9 cellular contexts compared by ENCODE assay signal in genomic region chr1:64861611-64862010, GRCh38.
DNase-seq lines count a peak whose midpoint lies in the region; ATAC-seq, FAIRE-seq and TF ChIP-seq lines count a peak whose summit lies in the region.
"Had no signal": no experiment of that assay in that cellular context is flagged by ENCODE, and none has a peak within 500 bp of the region (broad histone marks: within the 10 kb centered on the region; RNA-seq: fewer than 3 reads in every experiment).

No MANE protein-coding gene starts in this region.

- no peak for TF ChIP-seq POLR2A in A549 (IDR thresholded peaks at IDR 0.05; ENCODE audit: low read length)
- no peak for TF ChIP-seq POLR2A in H54 (IDR thresholded peaks at IDR 0.05; ENCODE audit: low read depth, low read length)
- TF ChIP-seq POLR2A in uterus (IDR thresholded peaks at IDR 0.05): no peak

- TF ChIP-seq CTCF in A549 (IDR thresholded peaks at IDR 0.05) (no peak; the same call in 2 of the 3 replicates), uterus (IDR thresholded peaks at IDR 0.05) (peak in 2 of 4 experiments; percentile 20)

- H3K27ac Mint-ChIP-seq in activated naive CD8-positive, alpha-beta T cell treated with anti-CD3 and anti-CD28 coated beads, Interleukin-2, amount 50 U/mL, for 24 hours: peak overlapping the region; percentile 28

- TF ChIP-seq RAD21 in A549 (conservative IDR thresholded peaks at IDR 0.05 in 1 of 2, IDR thresholded peaks at IDR 0.05 in 1 of 2): peak; percentile 21 to 55; a peak in 2 of 5 replicates

- peaks cover 29% of the 10 kb centered on the region for H3K4me1 Mint-ChIP-seq in activated naive CD8-positive, alpha-beta T cell treated with anti-CD3 and anti-CD28 coated beads, Interleukin-2, amount 50 U/mL, for 24 hours

- H3K9me3 ChIP-seq in A549: no peaks in the 10 kb centered on the region
- H3K9me3 ChIP-seq in uterus: no peaks in the 10 kb centered on the region

- no peaks in the 10 kb centered on the region for H3K36me3 ChIP-seq in uterus

- no peaks in the 10 kb centered on the region for H3K27me3 ChIP-seq in uterus

- no peak overlapping the region for H3K4me2 ChIP-seq in A549

- H3K27ac ChIP-seq in A549: no peak overlapping the region
- no peak overlapping the region for H3K27ac ChIP-seq in uterus

- ATAC-seq in A549 (peak; percentile 71 to 76; a peak in 4 of 6 replicates), HG02885 (IDR thresholded peaks at IDR 0.05; ENCODE audit: poor library complexity, unreplicated experiment) (no peak)
- peak; percentile 29 for ATAC-seq in activated naive CD8-positive, alpha-beta T cell treated with anti-CD3 and anti-CD28 coated beads, Interleukin-2, amount 50 U/mL, for 24 hours

- intact Hi-C loops in uterus (cut with DNase I; ENCODE audit: low total_unique reads): no loop called here

- FAIRE-seq in A549 (lab: Jason Lieb, UNC): no peak
- no peak for FAIRE-seq in H54 (lab: Jason Lieb, UNC)

- 65% methylated on average over 4 of the region's 4 CpGs for WGBS in A549 (ENCODE audit: missing lambda C conversion rate)

- H3K4me3 ChIP-seq in A549 (no peak overlapping the region), uterus (no peak overlapping the region)
- H3K4me3 ChIP-seq: skin epidermis had no signal

- POLR2A ChIA-PET in A549 (lab: Yijun Ruan, JAX): interaction anchor here (1.3 kb wide), 1 partner anchor 105 kb away, joined by 5 read pairs; the partner anchor contains the start of gene JAK1

- H3K4me1 ChIP-seq in A549 (peaks cover 9% of the 10 kb centered on the region), uterus (no peaks in the 10 kb centered on the region)

- TF ChIP-seq EP300 in A549 (IDR thresholded peaks at IDR 0.05): no peak

- no peaks in the 10 kb centered on the region for H3K27me3 Mint-ChIP-seq in activated naive CD8-positive, alpha-beta T cell treated with anti-CD3 and anti-CD28 coated beads, Interleukin-2, amount 50 U/mL, for 24 hours

- H3K4me3 Mint-ChIP-seq in activated naive CD8-positive, alpha-beta T cell treated with anti-CD3 and anti-CD28 coated beads, Interleukin-2, amount 50 U/mL, for 24 hours: no peak overlapping the region

- CTCF ChIA-PET in A549 (lab: Yijun Ruan, JAX): interaction anchor here (1.1 to 1.8 kb wide), 2 partner anchors 8 to 16 kb away, joined by 3 to 5 read pairs; no protein-coding TSS in a partner anchor

- no peaks in the 10 kb centered on the region for H3K9me3 Mint-ChIP-seq in activated naive CD8-positive, alpha-beta T cell treated with anti-CD3 and anti-CD28 coated beads, Interleukin-2, amount 50 U/mL, for 24 hours

- H3K36me3 Mint-ChIP-seq in activated naive CD8-positive, alpha-beta T cell treated with anti-CD3 and anti-CD28 coated beads, Interleukin-2, amount 50 U/mL, for 24 hours (ENCODE audit: low read depth): peaks cover 36% of the 10 kb centered on the region

- peak in 1 of 2 experiments; percentile 28 for DNase-seq in A549 (ENCODE audit: low read depth in 1 of 2, low spot score in 1 of 2)
- DNase-seq in H54 (ENCODE audit: insufficient read length, low spot score): peak; percentile 22
- DNase-seq in activated naive CD8-positive, alpha-beta T cell treated with anti-CD3 and anti-CD28 coated beads, Interleukin-2, amount 50 U/mL, for 24 hours: peak; percentile 7
- DNase-seq in left kidney (ENCODE audit: low read depth, low spot score): peak; percentile 56
- no peak for DNase-seq in uterus
- no peak for DNase-seq in NK-92 treated with Interleukin-12 subunit alpha and Interleukin-12 subunit beta, amount 100 ng/mL, for 24 hours (lab: John Stamatoyannopoulos, UW)
- no peak for DNase-seq in NCI-H82 treated with DMSO at 0.1 percent for 48 hours (lab: John Stamatoyannopoulos, UW; ENCODE audit: unreplicated experiment)

TF ChIP-seq in A549, 52 proteins besides CTCF, POLR2A, EP300 and RAD21 (continues in another document):
- no peak for TF ChIP-seq BCL3 (IDR thresholded peaks at IDR 0.05)
- no peak for TF ChIP-seq HDAC2 (IDR thresholded peaks at IDR 0.05)
- TF ChIP-seq HMGXB4 (CRISPR knock-in tag; IDR thresholded peaks at IDR 0.05; ENCODE audit: borderline replicate concordance): no peak
- no peak for TF ChIP-seq SREBF2 (IDR thresholded peaks at IDR 0.05)
- no peak for TF ChIP-seq RARB (CRISPR knock-in tag; IDR thresholded peaks at IDR 0.05)
- TF ChIP-seq TFCP2L1 (CRISPR knock-in tag; IDR thresholded peaks at IDR 0.05): no peak
- TF ChIP-seq MYC (IDR thresholded peaks at IDR 0.05; ENCODE audit: borderline replicate concordance, low read length): no peak
- TF ChIP-seq E2F6 (IDR thresholded peaks at IDR 0.05; ENCODE audit: borderline replicate concordance, low read depth): no peak
- TF ChIP-seq SMC3 (IDR thresholded peaks at IDR 0.05): no peak
- TF ChIP-seq CHD4 (IDR thresholded peaks at IDR 0.05; ENCODE audit: borderline replicate concordance): no peak
- no peak for TF ChIP-seq FOSB (CRISPR knock-in tag; IDR thresholded peaks at IDR 0.05)
- no peak for TF ChIP-seq ZSCAN20 (CRISPR knock-in tag; IDR thresholded peaks at IDR 0.05)
- no peak for TF ChIP-seq REST (IDR thresholded peaks at IDR 0.05)
- no peak for TF ChIP-seq ELK1 (IDR thresholded peaks at IDR 0.05; ENCODE audit: low read depth, low read length)
- TF ChIP-seq MAZ (IDR thresholded peaks at IDR 0.05; ENCODE audit: borderline replicate concordance, low read depth, low read length): no peak

Comparison
In these comparisons a context has a peak if more than half of its experiments do, and no peak if none do; other contexts are left out.
1. DNase-seq: peak in H54 (single experiment), activated naive CD8-positive, alpha-beta T cell treated with anti-CD3 and anti-CD28 coated beads, Interleukin-2, amount 50 U/mL, for 24 hours (single experiment) and left kidney (single experiment); none in uterus (0 of 2), NK-92 treated with Interleukin-12 subunit alpha and Interleukin-12 subunit beta, amount 100 ng/mL, for 24 hours (single experiment) and NCI-H82 treated with DMSO at 0.1 percent for 48 hours (single experiment).